1 cellular context compared by ENCODE assay signal in the genomic region with DNA sequence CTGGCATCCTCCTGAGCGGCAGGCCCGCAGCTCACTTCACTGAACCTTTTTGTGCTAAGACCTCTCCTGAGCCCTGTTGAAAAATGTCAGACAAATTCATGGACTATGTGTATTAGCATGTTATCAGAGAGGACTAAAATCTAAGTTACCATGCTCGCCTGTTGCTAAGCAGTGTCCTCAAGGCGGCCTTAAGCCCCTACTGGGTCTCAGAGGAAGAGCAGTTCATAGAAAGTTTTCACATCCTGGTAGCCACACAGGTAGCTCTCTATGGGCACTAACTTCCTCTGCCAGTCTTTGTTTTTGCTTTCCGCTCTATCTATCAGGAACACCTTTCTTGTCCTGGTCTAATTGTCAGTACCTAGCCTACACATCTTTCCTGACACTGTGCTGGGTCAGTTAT.
TF ChIP-seq lines count a peak whose summit lies in the region.

No MANE protein-coding gene starts in this region.

TF ChIP-seq in HepG2, 621 proteins besides CTCF, POLR2A, EP300 and RAD21 (continued from another document):
- TF ChIP-seq ZNF326 (CRISPR knock-in tag; IDR thresholded peaks at IDR 0.05; ENCODE audit: borderline replicate concordance): no peak
- no peak for TF ChIP-seq ZNF652 (CRISPR knock-in tag; IDR thresholded peaks at IDR 0.05; ENCODE audit: borderline replicate concordance, low read depth)
- no peak for TF ChIP-seq TBL1XR1 (IDR thresholded peaks at IDR 0.05; ENCODE audit: borderline replicate concordance, low read length, partially characterized antibody)
- TF ChIP-seq ZNF549 (CRISPR knock-in tag; IDR thresholded peaks at IDR 0.05): no peak
- TF ChIP-seq, protein P1, sequence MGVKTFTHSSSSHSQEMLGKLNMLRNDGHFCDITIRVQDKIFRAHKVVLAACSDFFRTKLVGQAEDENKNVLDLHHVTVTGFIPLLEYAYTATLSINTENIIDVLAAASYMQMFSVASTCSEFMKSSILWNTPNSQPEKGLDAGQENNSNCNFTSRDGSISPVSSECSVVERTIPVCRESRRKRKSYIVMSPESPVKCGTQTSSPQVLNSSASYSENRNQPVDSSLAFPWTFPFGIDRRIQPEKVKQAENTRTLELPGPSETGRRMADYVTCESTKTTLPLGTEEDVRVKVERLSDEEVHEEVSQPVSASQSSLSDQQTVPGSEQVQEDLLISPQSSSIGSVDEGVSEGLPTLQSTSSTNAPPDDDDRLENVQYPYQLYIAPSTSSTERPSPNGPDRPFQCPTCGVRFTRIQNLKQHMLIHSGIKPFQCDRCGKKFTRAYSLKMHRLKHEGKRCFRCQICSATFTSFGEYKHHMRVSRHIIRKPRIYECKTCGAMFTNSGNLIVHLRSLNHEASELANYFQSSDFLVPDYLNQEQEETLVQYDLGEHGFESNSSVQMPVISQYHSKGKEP (CRISPR knock-in tag; IDR thresholded peaks at IDR 0.05): no peak
- no peak for TF ChIP-seq HNF4G (IDR thresholded peaks at IDR 0.05; ENCODE audit: borderline replicate concordance, low read depth, low read length)
- no peak for TF ChIP-seq HNF4G (CRISPR knock-in tag; IDR thresholded peaks at IDR 0.05; ENCODE audit: borderline replicate concordance, low read depth)
- no peak for TF ChIP-seq GZF1 (CRISPR knock-in tag; IDR thresholded peaks at IDR 0.05)
- no peak for TF ChIP-seq MXD4 (CRISPR knock-in tag; IDR thresholded peaks at IDR 0.05)
- no peak for TF ChIP-seq PLRG1 (conservative IDR thresholded peaks at IDR 0.05)
